In the genomic region with DNA sequence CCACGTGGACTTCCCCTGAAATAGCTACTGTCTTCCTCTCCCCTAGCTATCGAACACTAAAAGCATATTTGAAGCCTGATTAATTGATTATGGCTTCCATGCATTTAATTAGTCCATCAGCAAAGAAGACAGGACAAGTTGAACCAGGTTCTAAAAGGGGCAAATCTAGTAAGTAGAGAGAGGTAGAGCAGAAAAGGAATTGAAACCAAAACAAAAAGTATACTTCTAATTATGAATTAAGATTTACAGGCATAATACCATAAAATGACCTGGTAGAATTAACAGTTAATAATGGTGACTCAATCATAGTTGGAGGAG, we compare ENCODE assay signal across 1 cellular context.
TF ChIP-seq lines count a peak whose summit lies in the region.

No MANE protein-coding gene starts in this region.

TF ChIP-seq in GM12878, 131 proteins besides CTCF, POLR2A, EP300 and RAD21 (continued from another document and continues in another):
- TF ChIP-seq, protein P1, sequence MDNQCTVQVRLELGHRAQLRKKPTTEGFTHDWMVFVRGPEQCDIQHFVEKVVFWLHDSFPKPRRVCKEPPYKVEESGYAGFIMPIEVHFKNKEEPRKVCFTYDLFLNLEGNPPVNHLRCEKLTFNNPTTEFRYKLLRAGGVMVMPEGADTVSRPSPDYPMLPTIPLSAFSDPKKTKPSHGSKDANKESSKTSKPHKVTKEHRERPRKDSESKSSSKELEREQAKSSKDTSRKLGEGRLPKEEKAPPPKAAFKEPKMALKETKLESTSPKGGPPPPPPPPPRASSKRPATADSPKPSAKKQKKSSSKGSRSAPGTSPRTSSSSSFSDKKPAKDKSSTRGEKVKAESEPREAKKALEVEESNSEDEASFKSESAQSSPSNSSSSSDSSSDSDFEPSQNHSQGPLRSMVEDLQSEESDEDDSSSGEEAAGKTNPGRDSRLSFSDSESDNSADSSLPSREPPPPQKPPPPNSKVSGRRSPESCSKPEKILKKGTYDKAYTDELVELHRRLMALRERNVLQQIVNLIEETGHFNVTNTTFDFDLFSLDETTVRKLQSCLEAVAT (IDR thresholded peaks at IDR 0.05): peak; percentile 54; the same call in 1 of the 2 replicates
- TF ChIP-seq, protein P2, sequence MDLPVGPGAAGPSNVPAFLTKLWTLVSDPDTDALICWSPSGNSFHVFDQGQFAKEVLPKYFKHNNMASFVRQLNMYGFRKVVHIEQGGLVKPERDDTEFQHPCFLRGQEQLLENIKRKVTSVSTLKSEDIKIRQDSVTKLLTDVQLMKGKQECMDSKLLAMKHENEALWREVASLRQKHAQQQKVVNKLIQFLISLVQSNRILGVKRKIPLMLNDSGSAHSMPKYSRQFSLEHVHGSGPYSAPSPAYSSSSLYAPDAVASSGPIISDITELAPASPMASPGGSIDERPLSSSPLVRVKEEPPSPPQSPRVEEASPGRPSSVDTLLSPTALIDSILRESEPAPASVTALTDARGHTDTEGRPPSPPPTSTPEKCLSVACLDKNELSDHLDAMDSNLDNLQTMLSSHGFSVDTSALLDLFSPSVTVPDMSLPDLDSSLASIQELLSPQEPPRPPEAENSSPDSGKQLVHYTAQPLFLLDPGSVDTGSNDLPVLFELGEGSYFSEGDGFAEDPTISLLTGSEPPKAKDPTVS (IDR thresholded peaks at IDR 0.05; ENCODE audit: low read depth, low read length): no peak
- TF ChIP-seq, protein P3, sequence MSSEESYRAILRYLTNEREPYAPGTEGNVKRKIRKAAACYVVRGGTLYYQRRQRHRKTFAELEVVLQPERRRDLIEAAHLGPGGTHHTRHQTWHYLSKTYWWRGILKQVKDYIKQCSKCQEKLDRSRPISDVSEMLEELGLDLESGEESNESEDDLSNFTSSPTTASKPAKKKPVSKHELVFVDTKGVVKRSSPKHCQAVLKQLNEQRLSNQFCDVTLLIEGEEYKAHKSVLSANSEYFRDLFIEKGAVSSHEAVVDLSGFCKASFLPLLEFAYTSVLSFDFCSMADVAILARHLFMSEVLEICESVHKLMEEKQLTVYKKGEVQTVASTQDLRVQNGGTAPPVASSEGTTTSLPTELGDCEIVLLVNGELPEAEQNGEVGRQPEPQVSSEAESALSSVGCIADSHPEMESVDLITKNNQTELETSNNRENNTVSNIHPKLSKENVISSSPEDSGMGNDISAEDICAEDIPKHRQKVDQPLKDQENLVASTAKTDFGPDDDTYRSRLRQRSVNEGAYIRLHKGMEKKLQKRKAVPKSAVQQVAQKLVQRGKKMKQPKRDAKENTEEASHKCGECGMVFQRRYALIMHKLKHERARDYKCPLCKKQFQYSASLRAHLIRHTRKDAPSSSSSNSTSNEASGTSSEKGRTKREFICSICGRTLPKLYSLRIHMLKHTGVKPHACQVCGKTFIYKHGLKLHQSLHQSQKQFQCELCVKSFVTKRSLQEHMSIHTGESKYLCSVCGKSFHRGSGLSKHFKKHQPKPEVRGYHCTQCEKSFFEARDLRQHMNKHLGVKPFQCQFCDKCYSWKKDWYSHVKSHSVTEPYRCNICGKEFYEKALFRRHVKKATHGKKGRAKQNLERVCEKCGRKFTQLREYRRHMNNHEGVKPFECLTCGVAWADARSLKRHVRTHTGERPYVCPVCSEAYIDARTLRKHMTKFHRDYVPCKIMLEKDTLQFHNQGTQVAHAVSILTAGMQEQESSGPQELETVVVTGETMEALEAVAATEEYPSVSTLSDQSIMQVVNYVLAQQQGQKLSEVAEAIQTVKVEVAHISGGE (CRISPR knock-in tag; IDR thresholded peaks at IDR 0.05): no peak
- TF ChIP-seq SREBF2 (IDR thresholded peaks at IDR 0.05; ENCODE audit: low read length): no peak
- TF ChIP-seq RFX5 (IDR thresholded peaks at IDR 0.05; ENCODE audit: low read depth, low read length): no peak
- TF ChIP-seq, protein P4, sequence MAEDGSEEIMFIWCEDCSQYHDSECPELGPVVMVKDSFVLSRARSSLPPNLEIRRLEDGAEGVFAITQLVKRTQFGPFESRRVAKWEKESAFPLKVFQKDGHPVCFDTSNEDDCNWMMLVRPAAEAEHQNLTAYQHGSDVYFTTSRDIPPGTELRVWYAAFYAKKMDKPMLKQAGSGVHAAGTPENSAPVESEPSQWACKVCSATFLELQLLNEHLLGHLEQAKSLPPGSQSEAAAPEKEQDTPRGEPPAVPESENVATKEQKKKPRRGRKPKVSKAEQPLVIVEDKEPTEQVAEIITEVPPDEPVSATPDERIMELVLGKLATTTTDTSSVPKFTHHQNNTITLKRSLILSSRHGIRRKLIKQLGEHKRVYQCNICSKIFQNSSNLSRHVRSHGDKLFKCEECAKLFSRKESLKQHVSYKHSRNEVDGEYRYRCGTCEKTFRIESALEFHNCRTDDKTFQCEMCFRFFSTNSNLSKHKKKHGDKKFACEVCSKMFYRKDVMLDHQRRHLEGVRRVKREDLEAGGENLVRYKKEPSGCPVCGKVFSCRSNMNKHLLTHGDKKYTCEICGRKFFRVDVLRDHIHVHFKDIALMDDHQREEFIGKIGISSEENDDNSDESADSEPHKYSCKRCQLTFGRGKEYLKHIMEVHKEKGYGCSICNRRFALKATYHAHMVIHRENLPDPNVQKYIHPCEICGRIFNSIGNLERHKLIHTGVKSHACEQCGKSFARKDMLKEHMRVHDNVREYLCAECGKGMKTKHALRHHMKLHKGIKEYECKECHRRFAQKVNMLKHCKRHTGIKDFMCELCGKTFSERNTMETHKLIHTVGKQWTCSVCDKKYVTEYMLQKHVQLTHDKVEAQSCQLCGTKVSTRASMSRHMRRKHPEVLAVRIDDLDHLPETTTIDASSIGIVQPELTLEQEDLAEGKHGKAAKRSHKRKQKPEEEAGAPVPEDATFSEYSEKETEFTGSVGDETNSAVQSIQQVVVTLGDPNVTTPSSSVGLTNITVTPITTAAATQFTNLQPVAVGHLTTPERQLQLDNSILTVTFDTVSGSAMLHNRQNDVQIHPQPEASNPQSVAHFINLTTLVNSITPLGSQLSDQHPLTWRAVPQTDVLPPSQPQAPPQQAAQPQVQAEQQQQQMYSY (CRISPR knock-in tag; IDR thresholded peaks at IDR 0.05): 0 out of 2 replicates have a peak, but pooled peaks have one; percentile 38
- no peak for TF ChIP-seq MEF2A (IDR thresholded peaks at IDR 0.05; ENCODE audit: insufficient read depth, low read depth, low read length)
- TF ChIP-seq KAT2A (conservative IDR thresholded peaks at IDR 0.05; ENCODE audit: control insufficient read depth, low read depth, low read length): no peak
- TF ChIP-seq SPI1 (IDR thresholded peaks at IDR 0.05; ENCODE audit: borderline replicate concordance, insufficient read depth, low read depth, low read length): 0 out of 2 replicates have a peak, but pooled peaks have one; percentile 15
- TF ChIP-seq MYB (IDR thresholded peaks at IDR 0.05; ENCODE audit: borderline replicate concordance, low read depth, low read length): no peak
- no peak for TF ChIP-seq EGR1 (IDR thresholded peaks at IDR 0.05; ENCODE audit: borderline replicate concordance in 1 of 2, low read depth in 2 of 2, low read length in 2 of 2)
- TF ChIP-seq, protein P5, sequence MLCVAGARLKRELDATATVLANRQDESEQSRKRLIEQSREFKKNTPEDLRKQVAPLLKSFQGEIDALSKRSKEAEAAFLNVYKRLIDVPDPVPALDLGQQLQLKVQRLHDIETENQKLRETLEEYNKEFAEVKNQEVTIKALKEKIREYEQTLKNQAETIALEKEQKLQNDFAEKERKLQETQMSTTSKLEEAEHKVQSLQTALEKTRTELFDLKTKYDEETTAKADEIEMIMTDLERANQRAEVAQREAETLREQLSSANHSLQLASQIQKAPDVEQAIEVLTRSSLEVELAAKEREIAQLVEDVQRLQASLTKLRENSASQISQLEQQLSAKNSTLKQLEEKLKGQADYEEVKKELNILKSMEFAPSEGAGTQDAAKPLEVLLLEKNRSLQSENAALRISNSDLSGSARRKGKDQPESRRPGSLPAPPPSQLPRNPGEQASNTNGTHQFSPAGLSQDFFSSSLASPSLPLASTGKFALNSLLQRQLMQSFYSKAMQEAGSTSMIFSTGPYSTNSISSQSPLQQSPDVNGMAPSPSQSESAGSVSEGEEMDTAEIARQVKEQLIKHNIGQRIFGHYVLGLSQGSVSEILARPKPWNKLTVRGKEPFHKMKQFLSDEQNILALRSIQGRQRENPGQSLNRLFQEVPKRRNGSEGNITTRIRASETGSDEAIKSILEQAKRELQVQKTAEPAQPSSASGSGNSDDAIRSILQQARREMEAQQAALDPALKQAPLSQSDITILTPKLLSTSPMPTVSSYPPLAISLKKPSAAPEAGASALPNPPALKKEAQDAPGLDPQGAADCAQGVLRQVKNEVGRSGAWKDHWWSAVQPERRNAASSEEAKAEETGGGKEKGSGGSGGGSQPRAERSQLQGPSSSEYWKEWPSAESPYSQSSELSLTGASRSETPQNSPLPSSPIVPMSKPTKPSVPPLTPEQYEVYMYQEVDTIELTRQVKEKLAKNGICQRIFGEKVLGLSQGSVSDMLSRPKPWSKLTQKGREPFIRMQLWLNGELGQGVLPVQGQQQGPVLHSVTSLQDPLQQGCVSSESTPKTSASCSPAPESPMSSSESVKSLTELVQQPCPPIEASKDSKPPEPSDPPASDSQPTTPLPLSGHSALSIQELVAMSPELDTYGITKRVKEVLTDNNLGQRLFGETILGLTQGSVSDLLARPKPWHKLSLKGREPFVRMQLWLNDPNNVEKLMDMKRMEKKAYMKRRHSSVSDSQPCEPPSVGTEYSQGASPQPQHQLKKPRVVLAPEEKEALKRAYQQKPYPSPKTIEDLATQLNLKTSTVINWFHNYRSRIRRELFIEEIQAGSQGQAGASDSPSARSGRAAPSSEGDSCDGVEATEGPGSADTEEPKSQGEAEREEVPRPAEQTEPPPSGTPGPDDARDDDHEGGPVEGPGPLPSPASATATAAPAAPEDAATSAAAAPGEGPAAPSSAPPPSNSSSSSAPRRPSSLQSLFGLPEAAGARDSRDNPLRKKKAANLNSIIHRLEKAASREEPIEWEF (IDR thresholded peaks at IDR 0.05; ENCODE audit: insufficient replicate concordance, low read depth, low read length): peak; percentile 46
- TF ChIP-seq, protein P6, sequence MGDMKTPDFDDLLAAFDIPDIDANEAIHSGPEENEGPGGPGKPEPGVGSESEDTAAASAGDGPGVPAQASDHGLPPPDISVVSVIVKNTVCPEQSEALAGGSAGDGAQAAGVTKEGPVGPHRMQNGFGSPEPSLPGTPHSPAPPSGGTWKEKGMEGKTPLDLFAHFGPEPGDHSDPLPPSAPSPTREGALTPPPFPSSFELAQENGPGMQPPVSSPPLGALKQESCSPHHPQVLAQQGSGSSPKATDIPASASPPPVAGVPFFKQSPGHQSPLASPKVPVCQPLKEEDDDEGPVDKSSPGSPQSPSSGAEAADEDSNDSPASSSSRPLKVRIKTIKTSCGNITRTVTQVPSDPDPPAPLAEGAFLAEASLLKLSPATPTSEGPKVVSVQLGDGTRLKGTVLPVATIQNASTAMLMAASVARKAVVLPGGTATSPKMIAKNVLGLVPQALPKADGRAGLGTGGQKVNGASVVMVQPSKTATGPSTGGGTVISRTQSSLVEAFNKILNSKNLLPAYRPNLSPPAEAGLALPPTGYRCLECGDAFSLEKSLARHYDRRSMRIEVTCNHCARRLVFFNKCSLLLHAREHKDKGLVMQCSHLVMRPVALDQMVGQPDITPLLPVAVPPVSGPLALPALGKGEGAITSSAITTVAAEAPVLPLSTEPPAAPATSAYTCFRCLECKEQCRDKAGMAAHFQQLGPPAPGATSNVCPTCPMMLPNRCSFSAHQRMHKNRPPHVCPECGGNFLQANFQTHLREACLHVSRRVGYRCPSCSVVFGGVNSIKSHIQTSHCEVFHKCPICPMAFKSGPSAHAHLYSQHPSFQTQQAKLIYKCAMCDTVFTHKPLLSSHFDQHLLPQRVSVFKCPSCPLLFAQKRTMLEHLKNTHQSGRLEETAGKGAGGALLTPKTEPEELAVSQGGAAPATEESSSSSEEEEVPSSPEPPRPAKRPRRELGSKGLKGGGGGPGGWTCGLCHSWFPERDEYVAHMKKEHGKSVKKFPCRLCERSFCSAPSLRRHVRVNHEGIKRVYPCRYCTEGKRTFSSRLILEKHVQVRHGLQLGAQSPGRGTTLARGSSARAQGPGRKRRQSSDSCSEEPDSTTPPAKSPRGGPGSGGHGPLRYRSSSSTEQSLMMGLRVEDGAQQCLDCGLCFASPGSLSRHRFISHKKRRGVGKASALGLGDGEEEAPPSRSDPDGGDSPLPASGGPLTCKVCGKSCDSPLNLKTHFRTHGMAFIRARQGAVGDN (IDR thresholded peaks at IDR 0.05): no peak; the same call in 1 of the 2 replicates
- TF ChIP-seq RELA (IDR thresholded peaks at IDR 0.05; ENCODE audit: borderline replicate concordance, partially characterized antibody): no peak
- no peak for TF ChIP-seq SMARCA5 (IDR thresholded peaks at IDR 0.05)
- TF ChIP-seq ETV6 (conservative IDR thresholded peaks at IDR 0.05 in 1 of 2, IDR thresholded peaks at IDR 0.05 in 1 of 2; ENCODE audit: borderline replicate concordance in 1 of 2, low read depth in 1 of 2): no peak
- TF ChIP-seq, protein P7, sequence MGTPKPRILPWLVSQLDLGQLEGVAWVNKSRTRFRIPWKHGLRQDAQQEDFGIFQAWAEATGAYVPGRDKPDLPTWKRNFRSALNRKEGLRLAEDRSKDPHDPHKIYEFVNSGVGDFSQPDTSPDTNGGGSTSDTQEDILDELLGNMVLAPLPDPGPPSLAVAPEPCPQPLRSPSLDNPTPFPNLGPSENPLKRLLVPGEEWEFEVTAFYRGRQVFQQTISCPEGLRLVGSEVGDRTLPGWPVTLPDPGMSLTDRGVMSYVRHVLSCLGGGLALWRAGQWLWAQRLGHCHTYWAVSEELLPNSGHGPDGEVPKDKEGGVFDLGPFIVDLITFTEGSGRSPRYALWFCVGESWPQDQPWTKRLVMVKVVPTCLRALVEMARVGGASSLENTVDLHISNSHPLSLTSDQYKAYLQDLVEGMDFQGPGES (IDR thresholded peaks at IDR 0.05): no peak
- TF ChIP-seq, protein P8, sequence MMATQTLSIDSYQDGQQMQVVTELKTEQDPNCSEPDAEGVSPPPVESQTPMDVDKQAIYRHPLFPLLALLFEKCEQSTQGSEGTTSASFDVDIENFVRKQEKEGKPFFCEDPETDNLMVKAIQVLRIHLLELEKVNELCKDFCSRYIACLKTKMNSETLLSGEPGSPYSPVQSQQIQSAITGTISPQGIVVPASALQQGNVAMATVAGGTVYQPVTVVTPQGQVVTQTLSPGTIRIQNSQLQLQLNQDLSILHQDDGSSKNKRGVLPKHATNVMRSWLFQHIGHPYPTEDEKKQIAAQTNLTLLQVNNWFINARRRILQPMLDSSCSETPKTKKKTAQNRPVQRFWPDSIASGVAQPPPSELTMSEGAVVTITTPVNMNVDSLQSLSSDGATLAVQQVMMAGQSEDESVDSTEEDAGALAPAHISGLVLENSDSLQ (IDR thresholded peaks at IDR 0.05): no peak
- TF ChIP-seq SMAD1 (IDR thresholded peaks at IDR 0.05; ENCODE audit: low read depth, partially characterized antibody): no peak
- peak; percentile 35 for TF ChIP-seq MEF2B (IDR thresholded peaks at IDR 0.05; ENCODE audit: partially characterized antibody, poor library complexity, severe bottlenecking)
- no peak for TF ChIP-seq ZNF217 (IDR thresholded peaks at IDR 0.05)
